ENCODE assay signal across 1 cellular context in the genomic region with DNA sequence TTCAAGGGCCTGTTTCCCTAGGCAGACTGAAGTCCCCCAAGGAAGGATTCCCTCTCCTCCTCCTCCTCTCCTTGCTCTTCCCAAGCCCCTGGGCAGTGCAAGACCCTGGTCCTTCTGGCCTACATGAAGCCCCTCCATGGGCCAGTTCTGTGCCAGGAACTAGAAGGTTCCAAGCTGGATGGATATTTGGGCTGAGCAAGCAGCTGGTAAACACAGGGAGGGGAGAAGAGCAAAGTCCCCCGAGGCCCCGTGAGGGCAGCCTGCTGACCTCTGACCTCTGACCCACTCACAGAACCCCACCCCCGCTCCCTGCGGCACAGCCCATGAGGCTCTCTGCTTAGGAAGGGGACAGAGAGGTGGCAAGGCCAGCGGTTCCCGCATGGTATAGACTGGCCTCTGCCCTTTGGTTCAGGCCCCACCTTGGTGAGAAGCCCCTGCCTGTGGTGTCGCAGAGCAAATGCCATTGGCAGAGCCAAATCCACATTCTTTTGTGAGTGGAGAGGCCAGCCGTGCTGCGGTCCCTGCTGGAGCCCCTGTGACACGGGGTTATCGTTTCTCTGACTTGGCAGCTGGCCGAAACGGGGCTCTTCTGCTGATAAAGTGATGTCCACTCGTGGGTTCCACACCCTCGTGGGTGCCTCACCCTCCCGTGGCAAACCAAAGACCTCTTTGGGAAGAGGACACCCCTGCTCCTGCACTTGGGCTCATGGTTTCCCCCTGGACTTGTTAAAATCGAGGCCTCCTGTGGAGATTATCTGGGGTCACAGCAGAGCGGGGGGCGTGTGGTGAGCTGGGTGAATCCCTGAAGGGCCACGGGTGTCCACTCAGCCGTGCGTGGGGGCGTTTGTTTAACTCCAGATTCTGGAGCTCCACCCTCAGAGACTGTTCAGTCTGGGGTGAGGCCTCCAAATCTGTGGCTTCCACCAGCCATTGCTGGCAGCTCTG.
A peak's percentile ranks its signal among the peaks of the same experiment; 100 is the strongest.
TF ChIP-seq lines count a peak whose summit lies in the region.

No MANE protein-coding gene starts in this region.

TF ChIP-seq in HepG2, 621 proteins besides CTCF, POLR2A, EP300 and RAD21 (continued from another document and continues in another):
- peak; percentile 44; the same call in 1 of the 2 replicates for TF ChIP-seq BCL6 (CRISPR knock-in tag; IDR thresholded peaks at IDR 0.05)
- TF ChIP-seq, protein P1, sequence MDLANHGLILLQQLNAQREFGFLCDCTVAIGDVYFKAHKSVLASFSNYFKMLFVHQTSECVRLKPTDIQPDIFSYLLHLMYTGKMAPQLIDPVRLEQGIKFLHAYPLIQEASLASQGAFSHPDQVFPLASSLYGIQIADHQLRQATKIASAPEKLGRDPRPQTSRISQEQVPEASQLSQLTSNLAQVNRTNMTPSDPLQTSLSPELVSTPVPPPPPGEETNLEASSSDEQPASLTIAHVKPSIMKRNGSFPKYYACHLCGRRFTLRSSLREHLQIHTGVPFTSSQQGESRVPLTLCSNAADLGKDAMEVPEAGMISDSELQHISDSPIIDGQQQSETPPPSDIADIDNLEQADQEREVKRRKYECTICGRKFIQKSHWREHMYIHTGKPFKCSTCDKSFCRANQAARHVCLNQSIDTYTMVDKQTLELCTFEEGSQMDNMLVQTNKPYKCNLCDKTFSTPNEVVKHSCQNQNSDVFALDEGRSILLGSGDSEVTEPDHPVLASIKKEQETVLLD (CRISPR knock-in tag; IDR thresholded peaks at IDR 0.05; ENCODE audit: low read depth), result no peak
- peak; percentile 81; the same call in 1 of the 2 replicates for TF ChIP-seq FOXO1 (CRISPR knock-in tag; IDR thresholded peaks at IDR 0.05)
- TF ChIP-seq SALL2 (CRISPR knock-in tag; IDR thresholded peaks at IDR 0.05), result no peak
- TF ChIP-seq ZMYM4 (CRISPR knock-in tag; IDR thresholded peaks at IDR 0.05), result peak; percentile 45; the same call in 1 of the 2 replicates
- TF ChIP-seq ZSCAN9 (CRISPR knock-in tag; IDR thresholded peaks at IDR 0.05; ENCODE audit: borderline replicate concordance), result no peak
- TF ChIP-seq, protein P2, sequence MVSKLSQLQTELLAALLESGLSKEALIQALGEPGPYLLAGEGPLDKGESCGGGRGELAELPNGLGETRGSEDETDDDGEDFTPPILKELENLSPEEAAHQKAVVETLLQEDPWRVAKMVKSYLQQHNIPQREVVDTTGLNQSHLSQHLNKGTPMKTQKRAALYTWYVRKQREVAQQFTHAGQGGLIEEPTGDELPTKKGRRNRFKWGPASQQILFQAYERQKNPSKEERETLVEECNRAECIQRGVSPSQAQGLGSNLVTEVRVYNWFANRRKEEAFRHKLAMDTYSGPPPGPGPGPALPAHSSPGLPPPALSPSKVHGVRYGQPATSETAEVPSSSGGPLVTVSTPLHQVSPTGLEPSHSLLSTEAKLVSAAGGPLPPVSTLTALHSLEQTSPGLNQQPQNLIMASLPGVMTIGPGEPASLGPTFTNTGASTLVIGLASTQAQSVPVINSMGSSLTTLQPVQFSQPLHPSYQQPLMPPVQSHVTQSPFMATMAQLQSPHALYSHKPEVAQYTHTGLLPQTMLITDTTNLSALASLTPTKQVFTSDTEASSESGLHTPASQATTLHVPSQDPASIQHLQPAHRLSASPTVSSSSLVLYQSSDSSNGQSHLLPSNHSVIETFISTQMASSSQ (IDR thresholded peaks at IDR 0.05; ENCODE audit: low read depth), result 0 out of 2 replicates have a peak, but pooled peaks have one; percentile 7
- TF ChIP-seq, protein P2 (CRISPR knock-in tag; IDR thresholded peaks at IDR 0.05; ENCODE audit: borderline replicate concordance), result no peak
- TF ChIP-seq ZNF468 (CRISPR knock-in tag; IDR thresholded peaks at IDR 0.05), result no peak
- TF ChIP-seq ZNF530 (CRISPR knock-in tag; IDR thresholded peaks at IDR 0.05; ENCODE audit: low read depth), result no peak
- TF ChIP-seq JARID2 (CRISPR knock-in tag; IDR thresholded peaks at IDR 0.05; ENCODE audit: insufficient replicate concordance), result no peak
- no peak for TF ChIP-seq IKZF1 (IDR thresholded peaks at IDR 0.05)
- TF ChIP-seq, protein P3, sequence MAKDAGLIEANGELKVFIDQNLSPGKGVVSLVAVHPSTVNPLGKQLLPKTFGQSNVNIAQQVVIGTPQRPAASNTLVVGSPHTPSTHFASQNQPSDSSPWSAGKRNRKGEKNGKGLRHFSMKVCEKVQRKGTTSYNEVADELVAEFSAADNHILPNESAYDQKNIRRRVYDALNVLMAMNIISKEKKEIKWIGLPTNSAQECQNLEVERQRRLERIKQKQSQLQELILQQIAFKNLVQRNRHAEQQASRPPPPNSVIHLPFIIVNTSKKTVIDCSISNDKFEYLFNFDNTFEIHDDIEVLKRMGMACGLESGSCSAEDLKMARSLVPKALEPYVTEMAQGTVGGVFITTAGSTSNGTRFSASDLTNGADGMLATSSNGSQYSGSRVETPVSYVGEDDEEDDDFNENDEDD (CRISPR knock-in tag; IDR thresholded peaks at IDR 0.05; ENCODE audit: borderline replicate concordance), result no peak
- no peak for TF ChIP-seq ZNF343 (CRISPR knock-in tag; IDR thresholded peaks at IDR 0.05)
- no peak for TF ChIP-seq MAZ (IDR thresholded peaks at IDR 0.05; ENCODE audit: borderline replicate concordance, low read depth, low read length)
- TF ChIP-seq MAZ (CRISPR knock-in tag; IDR thresholded peaks at IDR 0.05; ENCODE audit: low read depth), result peak; percentile 91
- TF ChIP-seq ZNF75D (CRISPR knock-in tag; IDR thresholded peaks at IDR 0.05; ENCODE audit: borderline replicate concordance), result no peak
- TF ChIP-seq ZNF703 (CRISPR knock-in tag; IDR thresholded peaks at IDR 0.05; ENCODE audit: borderline replicate concordance), result no peak
- TF ChIP-seq ZFP1 (CRISPR knock-in tag; IDR thresholded peaks at IDR 0.05), result no peak
- TF ChIP-seq ZNF367 (CRISPR knock-in tag; IDR thresholded peaks at IDR 0.05; ENCODE audit: borderline replicate concordance), result no peak
- no peak for TF ChIP-seq JUND (CRISPR knock-in tag; IDR thresholded peaks at IDR 0.05)
- no peak for TF ChIP-seq KMT2B (CRISPR knock-in tag; IDR thresholded peaks at IDR 0.05)
- TF ChIP-seq U2AF1 (optimal IDR thresholded peaks at IDR 0.05; ENCODE audit: low read depth, low read length), result no peak
- no peak for TF ChIP-seq NCOA5 (CRISPR knock-in tag; IDR thresholded peaks at IDR 0.05)
- no peak for TF ChIP-seq ZNF160 (CRISPR knock-in tag; IDR thresholded peaks at IDR 0.05)
- TF ChIP-seq SRSF9 (IDR thresholded peaks at IDR 0.05; ENCODE audit: borderline replicate concordance, insufficient read depth, low read depth, low read length, poor library complexity, severe bottlenecking), result no peak
- TF ChIP-seq, protein P4, sequence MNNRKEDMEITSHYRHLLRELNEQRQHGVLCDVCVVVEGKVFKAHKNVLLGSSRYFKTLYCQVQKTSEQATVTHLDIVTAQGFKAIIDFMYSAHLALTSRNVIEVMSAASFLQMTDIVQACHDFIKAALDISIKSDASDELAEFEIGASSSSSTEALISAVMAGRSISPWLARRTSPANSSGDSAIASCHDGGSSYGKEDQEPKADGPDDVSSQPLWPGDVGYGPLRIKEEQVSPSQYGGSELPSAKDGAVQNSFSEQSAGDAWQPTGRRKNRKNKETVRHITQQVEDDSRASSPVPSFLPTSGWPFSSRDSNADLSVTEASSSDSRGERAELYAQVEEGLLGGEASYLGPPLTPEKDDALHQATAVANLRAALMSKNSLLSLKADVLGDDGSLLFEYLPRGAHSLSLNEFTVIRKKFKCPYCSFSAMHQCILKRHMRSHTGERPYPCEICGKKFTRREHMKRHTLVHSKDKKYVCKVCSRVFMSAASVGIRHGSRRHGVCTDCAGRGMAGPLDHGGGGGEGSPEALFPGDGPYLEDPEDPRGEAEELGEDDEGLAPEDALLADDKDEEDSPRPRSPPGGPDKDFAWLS (CRISPR knock-in tag; IDR thresholded peaks at IDR 0.05; ENCODE audit: borderline replicate concordance), result no peak
- no peak for TF ChIP-seq ZNF652 (CRISPR knock-in tag; IDR thresholded peaks at IDR 0.05; ENCODE audit: borderline replicate concordance, low read depth)
- TF ChIP-seq ZNF33B (CRISPR knock-in tag; IDR thresholded peaks at IDR 0.05), result 0 out of 2 replicates have a peak, but pooled peaks have one; percentile 19
- TF ChIP-seq RXRA (CRISPR knock-in tag; IDR thresholded peaks at IDR 0.05), result peak; percentile 95
- no peak for TF ChIP-seq ZNF713 (CRISPR knock-in tag; IDR thresholded peaks at IDR 0.05)
- peak; percentile 14; the same call in 1 of the 2 replicates for TF ChIP-seq BORCS8-MEF2B (CRISPR knock-in tag; IDR thresholded peaks at IDR 0.05)
- TF ChIP-seq, protein P5, sequence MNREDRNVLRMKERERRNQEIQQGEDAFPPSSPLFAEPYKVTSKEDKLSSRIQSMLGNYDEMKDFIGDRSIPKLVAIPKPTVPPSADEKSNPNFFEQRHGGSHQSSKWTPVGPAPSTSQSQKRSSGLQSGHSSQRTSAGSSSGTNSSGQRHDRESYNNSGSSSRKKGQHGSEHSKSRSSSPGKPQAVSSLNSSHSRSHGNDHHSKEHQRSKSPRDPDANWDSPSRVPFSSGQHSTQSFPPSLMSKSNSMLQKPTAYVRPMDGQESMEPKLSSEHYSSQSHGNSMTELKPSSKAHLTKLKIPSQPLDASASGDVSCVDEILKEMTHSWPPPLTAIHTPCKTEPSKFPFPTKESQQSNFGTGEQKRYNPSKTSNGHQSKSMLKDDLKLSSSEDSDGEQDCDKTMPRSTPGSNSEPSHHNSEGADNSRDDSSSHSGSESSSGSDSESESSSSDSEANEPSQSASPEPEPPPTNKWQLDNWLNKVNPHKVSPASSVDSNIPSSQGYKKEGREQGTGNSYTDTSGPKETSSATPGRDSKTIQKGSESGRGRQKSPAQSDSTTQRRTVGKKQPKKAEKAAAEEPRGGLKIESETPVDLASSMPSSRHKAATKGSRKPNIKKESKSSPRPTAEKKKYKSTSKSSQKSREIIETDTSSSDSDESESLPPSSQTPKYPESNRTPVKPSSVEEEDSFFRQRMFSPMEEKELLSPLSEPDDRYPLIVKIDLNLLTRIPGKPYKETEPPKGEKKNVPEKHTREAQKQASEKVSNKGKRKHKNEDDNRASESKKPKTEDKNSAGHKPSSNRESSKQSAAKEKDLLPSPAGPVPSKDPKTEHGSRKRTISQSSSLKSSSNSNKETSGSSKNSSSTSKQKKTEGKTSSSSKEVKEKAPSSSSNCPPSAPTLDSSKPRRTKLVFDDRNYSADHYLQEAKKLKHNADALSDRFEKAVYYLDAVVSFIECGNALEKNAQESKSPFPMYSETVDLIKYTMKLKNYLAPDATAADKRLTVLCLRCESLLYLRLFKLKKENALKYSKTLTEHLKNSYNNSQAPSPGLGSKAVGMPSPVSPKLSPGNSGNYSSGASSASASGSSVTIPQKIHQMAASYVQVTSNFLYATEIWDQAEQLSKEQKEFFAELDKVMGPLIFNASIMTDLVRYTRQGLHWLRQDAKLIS (CRISPR knock-in tag; IDR thresholded peaks at IDR 0.05), result no peak
- TF ChIP-seq TMF1 (CRISPR knock-in tag; IDR thresholded peaks at IDR 0.05; ENCODE audit: low read depth), result no peak
- TF ChIP-seq KLF11 (CRISPR knock-in tag; IDR thresholded peaks at IDR 0.05), result no peak
- TF ChIP-seq PHB2 (IDR thresholded peaks at IDR 0.05; ENCODE audit: partially characterized antibody), result no peak
- TF ChIP-seq PHF21A (CRISPR knock-in tag; IDR thresholded peaks at IDR 0.05), result no peak; the same call in 1 of the 2 replicates
- no peak for TF ChIP-seq RFX5 (IDR thresholded peaks at IDR 0.05; ENCODE audit: low read depth, low read length)
- TF ChIP-seq ZNF510 (CRISPR knock-in tag; IDR thresholded peaks at IDR 0.05; ENCODE audit: low read depth), result no peak
- TF ChIP-seq, protein P6, sequence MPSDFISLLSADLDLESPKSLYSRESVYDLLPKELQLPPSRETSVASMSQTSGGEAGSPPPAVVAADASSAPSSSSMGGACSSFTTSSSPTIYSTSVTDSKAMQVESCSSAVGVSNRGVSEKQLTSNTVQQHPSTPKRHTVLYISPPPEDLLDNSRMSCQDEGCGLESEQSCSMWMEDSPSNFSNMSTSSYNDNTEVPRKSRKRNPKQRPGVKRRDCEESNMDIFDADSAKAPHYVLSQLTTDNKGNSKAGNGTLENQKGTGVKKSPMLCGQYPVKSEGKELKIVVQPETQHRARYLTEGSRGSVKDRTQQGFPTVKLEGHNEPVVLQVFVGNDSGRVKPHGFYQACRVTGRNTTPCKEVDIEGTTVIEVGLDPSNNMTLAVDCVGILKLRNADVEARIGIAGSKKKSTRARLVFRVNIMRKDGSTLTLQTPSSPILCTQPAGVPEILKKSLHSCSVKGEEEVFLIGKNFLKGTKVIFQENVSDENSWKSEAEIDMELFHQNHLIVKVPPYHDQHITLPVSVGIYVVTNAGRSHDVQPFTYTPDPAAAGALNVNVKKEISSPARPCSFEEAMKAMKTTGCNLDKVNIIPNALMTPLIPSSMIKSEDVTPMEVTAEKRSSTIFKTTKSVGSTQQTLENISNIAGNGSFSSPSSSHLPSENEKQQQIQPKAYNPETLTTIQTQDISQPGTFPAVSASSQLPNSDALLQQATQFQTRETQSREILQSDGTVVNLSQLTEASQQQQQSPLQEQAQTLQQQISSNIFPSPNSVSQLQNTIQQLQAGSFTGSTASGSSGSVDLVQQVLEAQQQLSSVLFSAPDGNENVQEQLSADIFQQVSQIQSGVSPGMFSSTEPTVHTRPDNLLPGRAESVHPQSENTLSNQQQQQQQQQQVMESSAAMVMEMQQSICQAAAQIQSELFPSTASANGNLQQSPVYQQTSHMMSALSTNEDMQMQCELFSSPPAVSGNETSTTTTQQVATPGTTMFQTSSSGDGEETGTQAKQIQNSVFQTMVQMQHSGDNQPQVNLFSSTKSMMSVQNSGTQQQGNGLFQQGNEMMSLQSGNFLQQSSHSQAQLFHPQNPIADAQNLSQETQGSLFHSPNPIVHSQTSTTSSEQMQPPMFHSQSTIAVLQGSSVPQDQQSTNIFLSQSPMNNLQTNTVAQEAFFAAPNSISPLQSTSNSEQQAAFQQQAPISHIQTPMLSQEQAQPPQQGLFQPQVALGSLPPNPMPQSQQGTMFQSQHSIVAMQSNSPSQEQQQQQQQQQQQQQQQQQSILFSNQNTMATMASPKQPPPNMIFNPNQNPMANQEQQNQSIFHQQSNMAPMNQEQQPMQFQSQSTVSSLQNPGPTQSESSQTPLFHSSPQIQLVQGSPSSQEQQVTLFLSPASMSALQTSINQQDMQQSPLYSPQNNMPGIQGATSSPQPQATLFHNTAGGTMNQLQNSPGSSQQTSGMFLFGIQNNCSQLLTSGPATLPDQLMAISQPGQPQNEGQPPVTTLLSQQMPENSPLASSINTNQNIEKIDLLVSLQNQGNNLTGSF (CRISPR knock-in tag; IDR thresholded peaks at IDR 0.05), result no peak
- no peak for TF ChIP-seq ZNF121 (CRISPR knock-in tag; IDR thresholded peaks at IDR 0.05)
